ENCODE assay signal across 9 cellular contexts in genomic region chr15:66278671-66279070, GRCh38. TPM values are rescaled to one million over a fixed set of nuclear protein-coding genes. Genes with fewer than 3 reads are reported as not detected.
"Had no signal": no experiment of that assay in that cellular context is flagged by ENCODE, and none has a peak within 500 bp of the region (broad histone marks: within the 10 kb centered on the region; RNA-seq: fewer than 3 reads in every experiment).

No MANE protein-coding gene starts in this region.

- H3K27me3 Mint-ChIP-seq: IgD-negative memory B cell had no signal

- H3K9me3 Mint-ChIP-seq: HFFc6 had no signal

- H3K4me3 ChIP-seq: GM23248, HAP-1 had no signal

- H3K4me1 ChIP-seq: HAP-1 had no signal

- H2AFZ ChIP-seq: GM23248 had no signal

- H3K27ac Mint-ChIP-seq: HFFc6, IgD-negative memory B cell had no signal

- H3K27ac ChIP-seq: GM23248, HL-60 had no signal

- H3K9me3 ChIP-seq: HAP-1 had no signal

- H3K4me3 Mint-ChIP-seq: HFFc6, IgD-negative memory B cell had no signal

- DNase-seq: GM23248, GOT3, H7, HFFc6 had no signal

- H3K36me3 ChIP-seq: HAP-1 had no signal

- ATAC-seq: HCT116, HepG2 had no signal

- H3K9ac ChIP-seq: GM23248 had no signal

RNA-seq across cellular contexts. Expression of gene MEGF11, which starts 25.1 kb away (rescaled TPM):
- total RNA-seq: GM23248, HepG2, HFFc6 had no signal
